In genomic region chr3:195443391-195443989, GRCh38 we compare ENCODE assay signal across 1 cellular context.
A peak's percentile ranks its signal among the peaks of the same experiment; 100 is the strongest.
TF ChIP-seq lines count a peak whose summit lies in the region.

No MANE protein-coding gene starts in this region.

TF ChIP-seq in K562, 482 proteins besides CTCF, POLR2A, EP300 and RAD21 (continued from another document):
- TF ChIP-seq HOMEZ (CRISPR knock-in tag; IDR thresholded peaks at IDR 0.05) (no peak), HBP1 (CRISPR knock-in tag; IDR thresholded peaks at IDR 0.05) (no peak), MYBL2 (IDR thresholded peaks at IDR 0.05; ENCODE audit: low read depth) (no peak), MYBL2 (CRISPR knock-in tag; IDR thresholded peaks at IDR 0.05; ENCODE audit: borderline replicate concordance) (no peak), ZNF311 (CRISPR knock-in tag; IDR thresholded peaks at IDR 0.05) (no peak), ZNF3 (CRISPR knock-in tag; IDR thresholded peaks at IDR 0.05) (no peak), ATF1 (CRISPR knock-in tag; IDR thresholded peaks at IDR 0.05) (no peak), ATF1 (tag; IDR thresholded peaks at IDR 0.05) (peak; percentile 4), ZNF592 (IDR thresholded peaks at IDR 0.05) (peak; percentile 35; the same call in 1 of the 2 replicates), ETV1 (tag; conservative IDR thresholded peaks at IDR 0.05; ENCODE audit: low read depth) (peak; percentile 33; the same call in 1 of the 2 replicates), NR2F6 (CRISPR knock-in tag; IDR thresholded peaks at IDR 0.05) (no peak), DPF2 (IDR thresholded peaks at IDR 0.05) (peak; percentile 24; the same call in 1 of the 2 replicates), RNF2 (IDR thresholded peaks at IDR 0.05) (0 out of 2 replicates have a peak, but pooled peaks have one; percentile 5), MGA (IDR thresholded peaks at IDR 0.05) (peak; percentile 18; the same call in 1 of the 2 replicates)
